ENCODE assay signal across 1 cellular context in genomic region chr20:58416057-58416456, GRCh38.
TF ChIP-seq lines count a peak whose summit lies in the region.

No MANE protein-coding gene starts in this region.

TF ChIP-seq in endothelial cell of umbilical vein, 7 proteins besides CTCF, POLR2A, EP300 and RAD21:
- TF ChIP-seq JUN (IDR thresholded peaks at IDR 0.05; ENCODE audit: borderline replicate concordance, insufficient read depth, insufficient read length, low read depth) (no peak), FOS (IDR thresholded peaks at IDR 0.05; ENCODE audit: borderline replicate concordance, insufficient read depth, low read length) (no peak), MAX (IDR thresholded peaks at IDR 0.05; ENCODE audit: insufficient read depth, insufficient read length) (no peak), POLR2AphosphoS5 (IDR thresholded peaks at IDR 0.05; ENCODE audit: insufficient read depth, low read depth, low read length) (no peak), MYC (IDR thresholded peaks at IDR 0.05; ENCODE audit: low read depth, low read length) (no peak), EZH2 (IDR thresholded peaks at IDR 0.05; ENCODE audit: borderline replicate concordance, low read depth, low read length, severe bottlenecking) (no peak), GATA2 (IDR thresholded peaks at IDR 0.05; ENCODE audit: insufficient read depth, insufficient read length, low read depth, low read length) (no peak)
